In the genomic region with DNA sequence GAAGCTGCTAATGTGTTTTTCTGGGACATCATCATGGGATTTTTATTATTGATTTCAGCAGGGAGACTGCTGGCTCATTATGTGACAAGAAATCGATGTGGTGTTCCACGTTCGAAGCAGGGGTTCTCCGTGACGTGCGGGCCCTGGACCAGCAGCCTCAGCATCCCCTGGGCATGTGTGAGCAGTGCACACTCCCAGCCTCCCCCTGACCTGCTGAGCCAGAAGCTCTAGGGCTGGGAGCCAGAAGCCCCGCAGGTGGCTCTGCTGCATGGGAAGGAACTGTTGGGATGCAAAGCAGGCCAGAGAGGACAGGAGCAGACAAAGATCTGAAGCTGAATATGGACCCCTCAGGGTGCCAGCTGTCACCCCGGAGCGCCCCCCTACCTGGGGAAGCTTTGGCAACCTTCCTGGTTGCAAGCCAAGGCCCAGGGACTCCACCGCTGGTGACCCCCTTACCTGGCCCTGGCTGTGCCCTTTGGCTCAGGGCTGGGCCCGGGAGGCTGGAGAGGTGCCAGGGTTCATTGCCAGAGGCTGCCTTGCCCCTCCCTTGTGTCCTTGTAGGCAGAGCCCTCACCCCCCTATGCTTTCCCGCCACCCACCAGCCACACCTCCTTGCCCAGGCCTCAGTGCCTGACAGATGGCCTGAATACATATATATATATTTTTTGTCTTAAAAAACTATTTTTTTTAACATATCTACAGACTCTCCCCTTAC, we compare ENCODE assay signal across 13 cellular contexts.
DNase-seq lines count a peak whose midpoint lies in the region; ATAC-seq, FAIRE-seq and TF ChIP-seq lines count a peak whose summit lies in the region.
"Had no signal": no experiment of that assay in that cellular context is flagged by ENCODE, and none has a peak within 500 bp of the region (broad histone marks: within the 10 kb centered on the region; RNA-seq: fewer than 3 reads in every experiment).

No MANE protein-coding gene starts in this region.

- H3K4me1 ChIP-seq in H9 (ENCODE audit: insufficient read depth, low read length) (peaks cover 12% of the 10 kb centered on the region), pancreas (peaks cover 7 to 8% (median 8%) of the 10 kb centered on the region in 3 donors)

- H3K4me2 ChIP-seq in H9 (ENCODE audit: insufficient read depth, insufficient read length, low read length): no peak overlapping the region

- no peak for TF ChIP-seq CTCF in H9 (conservative IDR thresholded peaks at IDR 0.05)
- no peak for TF ChIP-seq CTCF in pancreas (IDR thresholded peaks at IDR 0.05)

- no peak for FAIRE-seq in pancreas (lab: Jason Lieb, UNC)

- DNase-seq in H9: no peak
- DNase-seq in NCI-H345 (lab: John Stamatoyannopoulos, UW): peak; percentile 66
- no peak for DNase-seq in central memory CD8-positive, alpha-beta T cell (ENCODE audit: low spot score in 2 of 2)
- peak; percentile 65 to 90 (median 77) for DNase-seq in pancreas
- DNase-seq: DND-41, GF-D8, Kasumi-1, NCI-H1436 treated with DMSO at 0.1 percent for 48 hours, SHP77 treated with DMSO at 0.1 percent for 48 hours had no signal

- WGBS in H9 (ENCODE audit: extremely low coverage, insufficient read length, low lambda C conversion rate): no CpG with 5 or more reads among the region's 12 CpGs
- WGBS in pancreas, 2 donors: 12 to 23% methylated on average over 12 of the region's 12 CpGs

- H3K79me2 ChIP-seq in H9 (ENCODE audit: insufficient read depth, low read length): no peaks in the 10 kb centered on the region

- no peaks in the 10 kb centered on the region for H3K9me3 ChIP-seq in H9 (ENCODE audit: control insufficient read depth, low read depth, low read length)
- no peaks in the 10 kb centered on the region for H3K9me3 ChIP-seq in pancreas

- H3K27ac ChIP-seq in H9 (ENCODE audit: insufficient read length, low read depth, low read length) (no peak overlapping the region), pancreas (no peak overlapping the region)

- H2BK120ac ChIP-seq in H9 (ENCODE audit: low read depth, low read length, poor library complexity, severe bottlenecking): no peak overlapping the region

- no peak overlapping the region for H3K23ac ChIP-seq in H9 (ENCODE audit: insufficient read length, low read depth, low read length)

- H2BK12ac ChIP-seq in H9 (ENCODE audit: insufficient read length, low read depth, low read length): no peak overlapping the region

- H3K18ac ChIP-seq in H9 (ENCODE audit: insufficient read length, low read depth, low read length): no peak overlapping the region

- H2BK15ac ChIP-seq in H9 (ENCODE audit: low read depth, low read length): no peak overlapping the region

- H3T11ph ChIP-seq in H9 (ENCODE audit: low read length): no peak overlapping the region

- no peaks in the 10 kb centered on the region; the same call in 1 of the 2 replicates for H3K27me3 Mint-ChIP-seq in H9 (ENCODE audit: low read depth)
- no peaks in the 10 kb centered on the region for H3K27me3 Mint-ChIP-seq in central memory CD8-positive, alpha-beta T cell

- no peaks in the 10 kb centered on the region for H3K79me1 ChIP-seq in H9 (ENCODE audit: insufficient read depth, low read depth, low read length, poor library complexity, severe bottlenecking)

- no peak overlapping the region for H4K91ac ChIP-seq in H9 (ENCODE audit: insufficient read length, low read depth, low read length)

- peak overlapping the region in 1 of 2 experiments; percentile 55; a peak in 2 of 5 replicates for H3K4me3 Mint-ChIP-seq in H9
- no peak overlapping the region for H3K4me3 Mint-ChIP-seq in central memory CD8-positive, alpha-beta T cell
- H3K4me3 Mint-ChIP-seq: CD8-positive, alpha-beta T cell had no signal

- H4K8ac ChIP-seq in H9 (replicated peaks; ENCODE audit: insufficient read length, low read depth, low read length): no peak overlapping the region

- no peak overlapping the region for H3K56ac ChIP-seq in H9 (ENCODE audit: insufficient read length, low read depth, low read length)

- ATAC-seq in central memory CD8-positive, alpha-beta T cell (replicated peaks; ENCODE audit: extremely low read depth, poor library complexity, severe bottlenecking): no peak
- ATAC-seq in pancreas (peak; percentile 63 to 94 (median 90)), HG03460 (IDR thresholded peaks at IDR 0.05; ENCODE audit: unreplicated experiment) (no peak), HG03108 (IDR thresholded peaks at IDR 0.05; ENCODE audit: unreplicated experiment) (no peak), GM18502 (IDR thresholded peaks at IDR 0.05; ENCODE audit: poor library complexity, unreplicated experiment) (no peak)
- ATAC-seq: CD8-positive, alpha-beta T cell had no signal

- no peak overlapping the region for H2BK5ac ChIP-seq in H9 (ENCODE audit: insufficient read length, low read length)

- no peak overlapping the region; the same call in 1 of the 2 replicates for H3K14ac ChIP-seq in H9 (ENCODE audit: insufficient read depth, low read length)

- H3K4me3 ChIP-seq in pancreas: no peak overlapping the region

- no peaks in the 10 kb centered on the region for H4K20me1 ChIP-seq in H9 (ENCODE audit: control insufficient read depth, insufficient read depth, insufficient read length)

- no peak overlapping the region for H2AK5ac ChIP-seq in H9 (ENCODE audit: insufficient read length, low read length)

- H3K9ac ChIP-seq in H9 (ENCODE audit: extremely low read depth, insufficient read length, low read length): no peak overlapping the region

- no peak overlapping the region for H4K5ac ChIP-seq in H9 (ENCODE audit: insufficient read length, low read depth, low read length)

- H3K36me3 ChIP-seq in pancreas: no peaks in the 10 kb centered on the region

- no peak overlapping the region for H2BK20ac ChIP-seq in H9 (ENCODE audit: low read depth, low read length, poor library complexity, severe bottlenecking)

- no peak overlapping the region for H2AFZ ChIP-seq in H9 (ENCODE audit: low read length)

- H3K27me3 ChIP-seq in H9 (ENCODE audit: insufficient read depth, low read length): no peaks in the 10 kb centered on the region
- no peaks in the 10 kb centered on the region for H3K27me3 ChIP-seq in pancreas

- peaks cover 31 to 42% of the 10 kb centered on the region in 2 experiments for H3K4me1 Mint-ChIP-seq in H9
- peaks cover 67% of the 10 kb centered on the region for H3K4me1 Mint-ChIP-seq in central memory CD8-positive, alpha-beta T cell

- peaks cover 2 to 15% (median 2%) of the 10 kb centered on the region in 3 experiments; a peak in 4 of 7 replicates for H3K36me3 Mint-ChIP-seq in H9 (ENCODE audit: insufficient read depth in 1 of 3, low read depth in 3 of 3)
- H3K36me3 Mint-ChIP-seq in central memory CD8-positive, alpha-beta T cell (ENCODE audit: insufficient read depth): no peaks in the 10 kb centered on the region

- H3K23me2 ChIP-seq in H9 (ENCODE audit: insufficient read length, low read depth, low read length, poor library complexity, severe bottlenecking): no peaks in the 10 kb centered on the region

- H3K9me3 Mint-ChIP-seq in H9: peaks cover 3 to 12% of the 10 kb centered on the region in 2 experiments; a peak in 3 of 5 replicates
- H3K9me3 Mint-ChIP-seq in central memory CD8-positive, alpha-beta T cell: peaks cover 6% of the 10 kb centered on the region
- H3K9me3 Mint-ChIP-seq: CD8-positive, alpha-beta T cell had no signal

- intact Hi-C loops in pancreas (cut with DNase I): no loop called here

- no peak overlapping the region for H3K4ac ChIP-seq in H9 (ENCODE audit: low read depth, low read length)

- H3K27ac Mint-ChIP-seq in H9: peak overlapping the region in 2 of 3 experiments; percentile 76 to 96; a peak in 4 of 7 replicates
- H3K27ac Mint-ChIP-seq in central memory CD8-positive, alpha-beta T cell (ENCODE audit: low read depth): peak overlapping the region; percentile 68
- H3K27ac Mint-ChIP-seq: CD8-positive, alpha-beta T cell had no signal

Comparison
In these comparisons a context has a peak if more than half of its experiments do, and no peak if none do; other contexts are left out.
1. DNase-seq: peak in NCI-H345 (single experiment) and pancreas (6 of 6); none in H9 (single experiment) and central memory CD8-positive, alpha-beta T cell (0 of 2).
2. ATAC-seq: peak in pancreas (4 of 4); none in central memory CD8-positive, alpha-beta T cell (single experiment), HG03460 (single experiment), HG03108 (single experiment) and GM18502 (single experiment).